ENCODE assay signal across 23 cellular contexts in the genomic region with DNA sequence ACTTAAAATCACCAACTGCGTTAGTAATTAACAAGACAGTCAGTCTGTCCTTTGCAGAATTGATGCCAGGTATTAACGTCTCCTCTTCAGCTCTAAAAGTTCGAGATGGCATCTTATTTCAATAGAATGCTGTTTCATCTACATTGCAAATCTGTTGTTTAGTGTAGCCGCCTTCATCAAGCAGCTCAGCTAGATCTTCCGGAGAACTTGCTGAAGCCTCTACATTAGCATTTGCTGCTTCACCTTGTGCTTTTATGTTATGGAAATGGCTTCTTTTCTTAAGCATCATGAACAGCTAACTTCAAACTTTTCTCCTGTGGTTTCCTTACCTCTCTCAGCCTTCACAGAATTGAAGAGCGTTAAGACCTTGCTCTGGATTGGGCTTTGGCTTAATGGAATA.
DNase-seq lines count a peak whose midpoint lies in the region; ATAC-seq and TF ChIP-seq lines count a peak whose summit lies in the region.
"Had no signal": no experiment of that assay in that cellular context is flagged by ENCODE, and none has a peak within 500 bp of the region (broad histone marks: within the 10 kb centered on the region; RNA-seq: fewer than 3 reads in every experiment).

No MANE protein-coding gene starts in this region.

- H2AK9ac ChIP-seq in IMR-90 (replicated peaks; ENCODE audit: low read depth, low read length, poor library complexity) = no peak overlapping the region

- no TSS peak for BruUV-seq in IMR-90 (replicated peaks; lab: Mats Ljungman, UMichigan)

- H2BK20ac ChIP-seq in IMR-90 (ENCODE audit: low read depth, low read length) = peak overlapping the region; percentile 13; the same call in 1 of the 2 replicates

- no peaks in the 10 kb centered on the region for H3K9me2 ChIP-seq in GM23338 (ENCODE audit: insufficient read depth)

- peak overlapping the region; percentile 24 for H3K4me3 ChIP-seq in GM23338
- H3K4me3 ChIP-seq in IMR-90 (ENCODE audit: insufficient read depth, low read depth, low read length) = no peak overlapping the region

- H3K23ac ChIP-seq in IMR-90 (ENCODE audit: low read depth, low read length) = no peak overlapping the region

- peaks cover 78% of the 10 kb centered on the region for H3K4me1 ChIP-seq in GM23338 (ENCODE audit: insufficient read depth)
- peaks cover 20% of the 10 kb centered on the region for H3K4me1 ChIP-seq in IMR-90 (ENCODE audit: control insufficient read depth, insufficient read depth, low read length)
- H3K4me1 ChIP-seq: BE2C had no signal

- H4K5ac ChIP-seq in IMR-90 (ENCODE audit: low read depth, low read length) = peak overlapping the region; percentile 37; the same call in 1 of the 2 replicates

- H3K79me1 ChIP-seq in IMR-90 (ENCODE audit: low read depth in 1 of 2, low read length in 2 of 2) = peaks cover 0 to 7% of the 10 kb centered on the region in 2 experiments; a peak in 1 of 4 replicates

- H3K27ac Mint-ChIP-seq in GM23338 (peak overlapping the region; percentile 96), natural killer cell (no peak overlapping the region)
- H3K27ac Mint-ChIP-seq: CD14-positive monocyte; CD8-positive, alpha-beta memory T cell had no signal

- H3K36me3 Mint-ChIP-seq in GM23338 (ENCODE audit: low read depth) (peaks cover 46% of the 10 kb centered on the region), natural killer cell (no peaks in the 10 kb centered on the region)
- H3K36me3 Mint-ChIP-seq: CD8-positive, alpha-beta memory T cell had no signal

- H3K36me3 ChIP-seq in GM23338 (ENCODE audit: insufficient read depth) (no peaks in the 10 kb centered on the region), IMR-90 (ENCODE audit: control insufficient read depth, insufficient read depth, low read length) (no peaks in the 10 kb centered on the region)
- H3K36me3 ChIP-seq: BE2C had no signal

- H3K9me3 Mint-ChIP-seq in GM23338 = peaks cover 42% of the 10 kb centered on the region
- peaks cover 3 to 5% of the 10 kb centered on the region in 2 donors for H3K9me3 Mint-ChIP-seq in natural killer cell

- no peak overlapping the region for H2BK5ac ChIP-seq in IMR-90 (ENCODE audit: low read depth, low read length, poor library complexity, severe bottlenecking)

- DNase-seq in GM23338 (ENCODE audit: low spot score) = peak; percentile 87
- no peak for DNase-seq in IMR-90
- peak; percentile 94 for DNase-seq in iPS DF 19.7 (ENCODE audit: low read depth, low spot score)
- peak; percentile 12 for DNase-seq in iPS-NIHi7 (ENCODE audit: extremely low spot score)
- no peak for DNase-seq in NCI-H1436 treated with DMSO at 0.1 percent for 48 hours (lab: John Stamatoyannopoulos, UW)
- DNase-seq in omental fat pad (ENCODE audit: low spot score) = no peak
- no peak for DNase-seq in natural killer cell
- DNase-seq: 8988T; ACHN; BE2C; CD8-positive, alpha-beta memory T cell; DMS79 treated with DMSO at 0.1 percent for 48 hours; KBM-7; MV-4-11; NCI-H1105 treated with DMSO at 0.1 percent for 48 hours; NCI-H2029; NCI-H446 treated with DMSO at 0.1 percent for 48 hours; NCI-H526; SHP77 had no signal

- TF ChIP-seq POLR2A in IMR-90 (IDR thresholded peaks at IDR 0.05; ENCODE audit: low read depth, low read length) = no peak

- H2AFZ ChIP-seq in GM23338 (no peak overlapping the region), IMR-90 (replicated peaks; ENCODE audit: low read length, poor library complexity) (no peak overlapping the region)

- no CpG with 5 or more reads among the region's 6 CpGs for WGBS in IMR-90 (ENCODE audit: extremely low coverage in 2 of 2, insufficient read length in 1 of 2), 2 experiments

- peaks cover 3% of the 10 kb centered on the region; the same call in 1 of the 2 replicates for H3K9me3 ChIP-seq in IMR-90 (ENCODE audit: control insufficient read depth, insufficient read depth, low read length)
- H3K9me3 ChIP-seq: BE2C had no signal

- ATAC-seq in GM23338 (peak; percentile 86), IMR-90 (ENCODE audit: low read depth) (no peak), omental fat pad (ENCODE audit: low FRiP score) (no peak), natural killer cell (no peak)
- ATAC-seq: Panc1 had no signal

- no peak overlapping the region; the same call in 2 of the 3 replicates for H2BK15ac ChIP-seq in IMR-90 (ENCODE audit: low read depth, low read length)

- intact Hi-C loops in IMR-90 (cut with micrococcal nuclease) (no loop called here), natural killer cell (cut with micrococcal nuclease) (no loop called here)

- no peaks in the 10 kb centered on the region for H3K27me3 ChIP-seq in GM23338 (ENCODE audit: insufficient read depth)
- H3K27me3 ChIP-seq in IMR-90 (ENCODE audit: control insufficient read depth, insufficient read depth, low read length) = no peaks in the 10 kb centered on the region
- H3K27me3 ChIP-seq: BE2C had no signal

- H3K18ac ChIP-seq in IMR-90 (ENCODE audit: low read depth, low read length) = no peak overlapping the region

- H3K4me1 Mint-ChIP-seq in GM23338 (peaks cover 79% of the 10 kb centered on the region), natural killer cell (no peaks in the 10 kb centered on the region)

- peak overlapping the region; percentile 58 for H3K4me2 ChIP-seq in GM23338
- no peak overlapping the region for H3K4me2 ChIP-seq in IMR-90 (ENCODE audit: low read depth, low read length)

- H4K8ac ChIP-seq in IMR-90 (ENCODE audit: low read depth in 2 of 2, low read length in 2 of 2) = no peak overlapping the region

- H3K79me2 ChIP-seq in GM23338 (replicated peaks; ENCODE audit: insufficient read depth) = peaks cover 15% of the 10 kb centered on the region; the same call in 1 of the 2 replicates

- peak overlapping the region; percentile 83 for H3K27ac ChIP-seq in GM23338 (ENCODE audit: low read depth)
- H3K27ac ChIP-seq in IMR-90 (ENCODE audit: insufficient read depth, low read length) = no peak overlapping the region
- H3K27ac ChIP-seq: HL-60, RWPE1 had no signal

- peaks cover 6% of the 10 kb centered on the region for H3K27me3 Mint-ChIP-seq in GM23338 (ENCODE audit: insufficient read depth, low read depth, poor library complexity)
- peaks cover 10 to 14% of the 10 kb centered on the region in 2 donors for H3K27me3 Mint-ChIP-seq in natural killer cell (ENCODE audit: low read depth in 2 of 2)

- TF ChIP-seq CTCF in GM23338 (conservative IDR thresholded peaks at IDR 0.05; ENCODE audit: low read depth in 2 of 2) (no peak), IMR-90 (conservative IDR thresholded peaks at IDR 0.05; ENCODE audit: low read depth, low read length) (no peak), omental fat pad (IDR thresholded peaks at IDR 0.05) (no peak), natural killer cell (IDR thresholded peaks at IDR 0.05) (no peak)

- H3K4me3 Mint-ChIP-seq in GM23338 (peak overlapping the region; percentile 41), natural killer cell (no peak overlapping the region)
- H3K4me3 Mint-ChIP-seq: CD14-positive monocyte; CD8-positive, alpha-beta memory T cell had no signal

- no peak for TF ChIP-seq RAD21 in IMR-90 (IDR thresholded peaks at IDR 0.05; ENCODE audit: low read length)

- no peak overlapping the region for H3K56ac ChIP-seq in IMR-90 (ENCODE audit: extremely low read depth, insufficient read depth, low read length)

- POLR2A ChIA-PET in IMR-90 (lab: Charles Lee; ENCODE audit: unreplicated experiment) = no interaction called here

- dilution Hi-C loops in IMR-90 (cut with HindIII; ENCODE audit: low sequenced_read_pairs, unreplicated experiment) = no loop called here

- no peak overlapping the region for H3K14ac ChIP-seq in IMR-90 (replicated peaks; ENCODE audit: low read depth, low read length)

- in situ Hi-C loops in IMR-90 (cut with MboI; ENCODE audit: low sequenced_read_pairs) = no loop called here

- H3F3A ChIP-seq in GM23338 (replicated peaks; ENCODE audit: low read depth) = peaks cover 9% of the 10 kb centered on the region; the same call in 1 of the 2 replicates

- H4K20me1 ChIP-seq in GM23338 (replicated peaks; ENCODE audit: insufficient read depth) (no peaks in the 10 kb centered on the region), IMR-90 (ENCODE audit: insufficient read depth, low read length) (no peaks in the 10 kb centered on the region)

- CTCF ChIA-PET in IMR-90 (lab: Yijun Ruan, JAX) = no interaction called here

- no peak overlapping the region for H2AK5ac ChIP-seq in IMR-90 (ENCODE audit: low read depth, low read length)

- H3K9me1 ChIP-seq in IMR-90 (ENCODE audit: insufficient read depth, low read length) = peaks cover 12% of the 10 kb centered on the region

- no peak overlapping the region; the same call in 1 of the 2 replicates for H3K4ac ChIP-seq in IMR-90 (ENCODE audit: low read depth, low read length)

- H4K91ac ChIP-seq in IMR-90 (ENCODE audit: insufficient read depth, low read depth, low read length) = no peak overlapping the region

- peak overlapping the region; percentile 6; the same call in 1 of the 2 replicates for H2BK120ac ChIP-seq in IMR-90 (ENCODE audit: low read depth, low read length)

- no peak overlapping the region for H3K9ac ChIP-seq in IMR-90 (ENCODE audit: low read depth, low read length)

TF ChIP-seq in GM23338, 12 proteins besides CTCF, POLR2A, EP300 and RAD21 (continues in another document):
- TF ChIP-seq POLR2AphosphoS5 (IDR thresholded peaks at IDR 0.05; ENCODE audit: low read depth) = peak; percentile 18; the same call in 1 of the 2 replicates

TF ChIP-seq in IMR-90, 13 proteins besides CTCF, POLR2A, EP300 and RAD21:
- TF ChIP-seq MAZ (IDR thresholded peaks at IDR 0.05; ENCODE audit: borderline replicate concordance, low read depth, low read length) (no peak), RFX5 (IDR thresholded peaks at IDR 0.05; ENCODE audit: low read depth, low read length) (no peak), NFE2L2 (IDR thresholded peaks at IDR 0.05; ENCODE audit: low read depth, low read length) (no peak), CHD1 (IDR thresholded peaks at IDR 0.05; ENCODE audit: low read depth, low read length) (no peak)

Comparison
In these comparisons a context has a peak if more than half of its experiments do, and no peak if none do; other contexts are left out.
1. DNase-seq: peak in GM23338 (single experiment), iPS DF 19.7 (single experiment) and iPS-NIHi7 (single experiment); none in IMR-90 (single experiment), NCI-H1436 treated with DMSO at 0.1 percent for 48 hours (single experiment), omental fat pad (single experiment) and natural killer cell (single experiment).